Comparison of ENCODE assay signal across 5 cellular contexts in the genomic region with DNA sequence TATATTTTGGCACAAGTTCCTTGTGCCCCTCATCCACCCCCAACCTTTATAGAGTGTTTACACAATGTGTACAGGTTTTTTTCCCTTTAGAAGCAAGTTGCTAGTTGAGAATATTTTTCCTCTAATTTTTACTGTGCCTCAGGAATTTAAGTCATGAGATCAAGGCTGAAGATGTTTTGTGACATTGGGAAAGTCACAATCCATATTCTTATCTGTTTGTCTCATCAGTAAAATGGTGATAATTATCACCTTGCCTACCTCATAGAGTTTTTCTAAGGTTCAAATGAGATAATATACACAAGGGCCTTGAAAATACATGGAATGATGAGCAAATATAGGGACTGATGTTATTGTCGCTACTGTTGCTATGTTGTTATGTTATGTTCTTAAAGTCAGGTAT.
"Had no signal": no experiment of that assay in that cellular context is flagged by ENCODE, and none has a peak within 500 bp of the region (broad histone marks: within the 10 kb centered on the region; RNA-seq: fewer than 3 reads in every experiment).

No MANE protein-coding gene starts in this region.

- H3K4me3 ChIP-seq: GM12878 had no signal

- DNase-seq: GDM1, GF-D8 had no signal

- ATAC-seq: GM12878 had no signal

- FAIRE-seq: GM12878, GM12891, GM18507 had no signal
